In genomic region chr3:178968996-178969700, GRCh38 we compare ENCODE assay signal across 11 cellular contexts.
A peak's percentile ranks its signal among the peaks of the same experiment; 100 is the strongest.
DNase-seq lines count a peak whose midpoint lies in the region; ATAC-seq and TF ChIP-seq lines count a peak whose summit lies in the region.
"Had no signal": no experiment of that assay in that cellular context is flagged by ENCODE, and none has a peak within 500 bp of the region (broad histone marks: within the 10 kb centered on the region; RNA-seq: fewer than 3 reads in every experiment).

No MANE protein-coding gene starts in this region.

- H3K18ac ChIP-seq in neuronal stem cell (ENCODE audit: low read length): no peak overlapping the region

- H4K91ac ChIP-seq in neuronal stem cell (ENCODE audit: low read depth, low read length, poor library complexity): no peak overlapping the region

- peaks cover 6% of the 10 kb centered on the region for H3K36me3 Mint-ChIP-seq in activated B cell treated with CpG ODN at 0.5 μM for 24 hours (ENCODE audit: low read depth)
- no peaks in the 10 kb centered on the region for H3K36me3 Mint-ChIP-seq in Caco-2 (ENCODE audit: insufficient read depth, unreplicated experiment)
- H3K36me3 Mint-ChIP-seq in neural progenitor cell: no peaks in the 10 kb centered on the region

- H3K27ac ChIP-seq in neural progenitor cell (no peak overlapping the region), neuronal stem cell (replicated peaks; ENCODE audit: low read length) (no peak overlapping the region)

- H2BK12ac ChIP-seq in neuronal stem cell (ENCODE audit: low read length): no peak overlapping the region

- no peak overlapping the region for H2BK5ac ChIP-seq in neuronal stem cell (ENCODE audit: low read length)

- H3F3A ChIP-seq in neural progenitor cell (ENCODE audit: low read depth): no peaks in the 10 kb centered on the region

- H2BK15ac ChIP-seq in neuronal stem cell (ENCODE audit: low read length): no peak overlapping the region

- H2AFZ ChIP-seq in neural progenitor cell (replicated peaks) (no peak overlapping the region), neuronal stem cell (ENCODE audit: low read length) (no peak overlapping the region)

- DNase-seq in activated B cell treated with CpG ODN at 0.5 μM for 24 hours (no peak), Caco-2 (no peak), neural progenitor cell (ENCODE audit: low spot score) (no peak), neuronal stem cell (ENCODE audit: low spot score) (no peak), superior temporal gyrus (ENCODE audit: extremely low spot score) (no peak)
- DNase-seq: activated CD8-positive, alpha-beta T cell treated with anti-CD3 and anti-CD28 coated beads, Interleukin-2, amount 10 ng/mL, durations not matched to agents 7 days and 5 days; NCI-H1694 treated with DMSO at 0.1 percent for 48 hours had no signal

- H3K4ac ChIP-seq in neuronal stem cell (ENCODE audit: low read length): no peak overlapping the region

- H3K79me2 ChIP-seq in neural progenitor cell (ENCODE audit: low read depth): no peaks in the 10 kb centered on the region

- ATAC-seq in GM18867 (IDR thresholded peaks at IDR 0.05; ENCODE audit: unreplicated experiment) (peak; percentile 88), GM21717 (IDR thresholded peaks at IDR 0.05; ENCODE audit: unreplicated experiment) (peak; percentile 90), HG03196 (IDR thresholded peaks at IDR 0.05; ENCODE audit: unreplicated experiment) (peak; percentile 83), activated B cell treated with CpG ODN at 0.5 μM for 24 hours (ENCODE audit: low read depth) (peak; percentile 84)
- ATAC-seq: activated CD8-positive, alpha-beta T cell treated with anti-CD3 and anti-CD28 coated beads, Interleukin-2, amount 10 ng/mL, durations not matched to agents 7 days and 5 days; HCT116 had no signal

- H3K14ac ChIP-seq in neuronal stem cell (ENCODE audit: low read length): no peak overlapping the region

- H3K9me3 Mint-ChIP-seq in activated B cell treated with CpG ODN at 0.5 μM for 24 hours (peaks cover 7% of the 10 kb centered on the region), Caco-2 (ENCODE audit: unreplicated experiment) (peaks cover 8% of the 10 kb centered on the region), neural progenitor cell (peaks cover 4% of the 10 kb centered on the region)

- POLR2A ChIA-PET in activated B cell treated with CpG ODN at 0.5 μM for 24 hours (lab: Charles Lee) (no interaction called here), Caco-2 (lab: Charles Lee) (no interaction called here)

- TF ChIP-seq CTCF in activated B cell treated with CpG ODN at 0.5 μM for 24 hours (IDR thresholded peaks at IDR 0.05): no peak
- no peak for TF ChIP-seq CTCF in Caco-2 (IDR thresholded peaks at IDR 0.05; ENCODE audit: insufficient read depth in 1 of 2, low read depth in 1 of 2, low read length in 1 of 2, severe bottlenecking in 1 of 2, unreplicated experiment in 1 of 2)
- no peak for TF ChIP-seq CTCF in neural progenitor cell (IDR thresholded peaks at IDR 0.05)

- no peak overlapping the region for H3K4me2 ChIP-seq in neural progenitor cell
- no peak overlapping the region for H3K4me2 ChIP-seq in neuronal stem cell (ENCODE audit: insufficient read depth, low read length, poor library complexity, severe bottlenecking)

- CTCF ChIA-PET in activated B cell treated with CpG ODN at 0.5 μM for 24 hours (lab: Charles Lee) (interaction anchor here (1.0 to 2.7 kb wide), 2 partner anchors 47 to 533 kb away, joined by 3 to 11 read pairs; no protein-coding TSS in a partner anchor), Caco-2 (lab: Charles Lee) (interaction anchor here (3.1 kb wide), 1 partner anchor 535 kb away, joined by 11 read pairs; no protein-coding TSS in a partner anchor)

- H3K27me3 ChIP-seq in Caco-2 (replicated peaks; ENCODE audit: control insufficient read depth, insufficient read depth, low read length): no peaks in the 10 kb centered on the region
- H3K27me3 ChIP-seq in neural progenitor cell: no peaks in the 10 kb centered on the region
- H3K27me3 ChIP-seq in neuronal stem cell (ENCODE audit: control insufficient read depth in 3 of 3, insufficient read depth in 3 of 3, low read depth in 1 of 3, low read length in 3 of 3): no peaks in the 10 kb centered on the region

- H3K79me1 ChIP-seq in neuronal stem cell (ENCODE audit: low read depth, low read length): no peaks in the 10 kb centered on the region

- H3K9ac ChIP-seq in neural progenitor cell (no peak overlapping the region), neuronal stem cell (ENCODE audit: low read depth, low read length, poor library complexity) (no peak overlapping the region)

- H3K36me3 ChIP-seq in Caco-2 (ENCODE audit: control insufficient read depth, insufficient read depth, low read length) (no peaks in the 10 kb centered on the region), neural progenitor cell (no peaks in the 10 kb centered on the region), neuronal stem cell (replicated peaks in 1 of 2; ENCODE audit: control insufficient read depth in 2 of 2, insufficient read depth in 2 of 2, low read length in 2 of 2) (no peaks in the 10 kb centered on the region)

- H3K4me3 Mint-ChIP-seq in activated B cell treated with CpG ODN at 0.5 μM for 24 hours: peak overlapping the region; percentile 21
- H3K4me3 Mint-ChIP-seq in Caco-2 (ENCODE audit: unreplicated experiment): no peak overlapping the region
- no peak overlapping the region for H3K4me3 Mint-ChIP-seq in neural progenitor cell
- H3K4me3 Mint-ChIP-seq: activated CD8-positive, alpha-beta T cell treated with anti-CD3 and anti-CD28 coated beads, Interleukin-2, amount 10 ng/mL, durations not matched to agents 7 days and 5 days had no signal

- no peak overlapping the region for H4K8ac ChIP-seq in neuronal stem cell (ENCODE audit: low read depth, low read length)

- H3K4me3 ChIP-seq in Caco-2 (ENCODE audit: low read depth, low read length) (no peak overlapping the region), neural progenitor cell (no peak overlapping the region), neuronal stem cell (ENCODE audit: low read length in 2 of 2) (no peak overlapping the region)

- H4K20me1 ChIP-seq in neural progenitor cell (ENCODE audit: low read depth): no peaks in the 10 kb centered on the region

- H3K4me1 Mint-ChIP-seq in activated B cell treated with CpG ODN at 0.5 μM for 24 hours (peaks cover 46% of the 10 kb centered on the region), Caco-2 (ENCODE audit: low read depth, unreplicated experiment) (no peaks in the 10 kb centered on the region), neural progenitor cell (peaks cover 4% of the 10 kb centered on the region)

- no peak overlapping the region for H2AK5ac ChIP-seq in neuronal stem cell (ENCODE audit: low read depth, low read length)

- no TSS peak for BruUV-seq in Caco-2 (replicated peaks; lab: Mats Ljungman, UMichigan)

- H3K4me1 ChIP-seq in Caco-2: no peaks in the 10 kb centered on the region; the same call in none of the 2 replicates
- no peaks in the 10 kb centered on the region for H3K4me1 ChIP-seq in neural progenitor cell
- peaks cover 2 to 3% of the 10 kb centered on the region in 2 donors for H3K4me1 ChIP-seq in neuronal stem cell (ENCODE audit: control insufficient read depth in 2 of 2, insufficient read depth in 1 of 2, low read depth in 1 of 2, low read length in 2 of 2)

- no peaks in the 10 kb centered on the region; the same call in 1 of the 2 replicates for H3K9me3 ChIP-seq in Caco-2
- H3K9me3 ChIP-seq in neural progenitor cell (ENCODE audit: low read depth): no peaks in the 10 kb centered on the region
- no peaks in the 10 kb centered on the region for H3K9me3 ChIP-seq in neuronal stem cell (replicated peaks in 1 of 2; ENCODE audit: control insufficient read depth in 2 of 2, insufficient read depth in 1 of 2, low read depth in 1 of 2, low read length in 2 of 2)

- no peak overlapping the region for H3K23ac ChIP-seq in neuronal stem cell (ENCODE audit: low read depth, low read length, poor library complexity)

- H3K27ac Mint-ChIP-seq in activated B cell treated with CpG ODN at 0.5 μM for 24 hours (peak overlapping the region; percentile 79), Caco-2 (ENCODE audit: unreplicated experiment) (no peak overlapping the region), neural progenitor cell (no peak overlapping the region)
- H3K27ac Mint-ChIP-seq: activated CD8-positive, alpha-beta T cell treated with anti-CD3 and anti-CD28 coated beads, Interleukin-2, amount 10 ng/mL, durations not matched to agents 7 days and 5 days had no signal

- WGBS in neuronal stem cell (ENCODE audit: extremely low coverage in 2 of 2, insufficient read length in 2 of 2, insufficient replicate concordance in 1 of 2), 2 donors: no CpG with 5 or more reads among the region's 5 CpGs

- H3K27me3 Mint-ChIP-seq in activated B cell treated with CpG ODN at 0.5 μM for 24 hours (no peaks in the 10 kb centered on the region), Caco-2 (ENCODE audit: insufficient read depth, unreplicated experiment) (no peaks in the 10 kb centered on the region), neural progenitor cell (ENCODE audit: insufficient read depth, low read depth) (no peaks in the 10 kb centered on the region)

- no peak overlapping the region for H2BK120ac ChIP-seq in neuronal stem cell (ENCODE audit: low read depth, low read length)

- intact Hi-C loops in activated B cell treated with CpG ODN at 0.5 μM for 24 hours (cut with micrococcal nuclease) (loop anchor here (2.0 to 5.0 kb wide), 4 partner anchors 14 to 1917 kb away; no protein-coding TSS in a partner anchor), Caco-2 (cut with micrococcal nuclease; ENCODE audit: unreplicated experiment) (loop anchor here (10.0 kb wide), 2 partner anchors 254 to 344 kb away; no protein-coding TSS in a partner anchor)
